In genomic region chr22:42648017-42648367, GRCh38 we compare ENCODE assay signal across 8 cellular contexts. TPM values are rescaled to one million over a fixed set of nuclear protein-coding genes. Genes with fewer than 3 reads are reported as not detected.
DNase-seq lines count a peak whose midpoint lies in the region; ATAC-seq, FAIRE-seq and TF ChIP-seq lines count a peak whose summit lies in the region.

No MANE protein-coding gene starts in this region.

- TF ChIP-seq POLR2A in esophagus squamous epithelium (IDR thresholded peaks at IDR 0.05) = no peak

- 29 to 43% methylated on average over 2 to 3 of the region's 4 CpGs for WGBS in esophagus squamous epithelium, 2 donors
- WGBS in psoas muscle, 3 donors = 56 to 78% (median 61%) methylated on average over 4 of the region's 4 CpGs

- no peaks in the 10 kb centered on the region for H3K27me3 ChIP-seq in DOHH2 (ENCODE audit: control insufficient read depth, low read length)
- H3K27me3 ChIP-seq in esophagus squamous epithelium = no peaks in the 10 kb centered on the region
- no peaks in the 10 kb centered on the region for H3K27me3 ChIP-seq in psoas muscle (ENCODE audit: insufficient read depth in 3 of 3, low read length in 2 of 3)

- H3K4me2 ChIP-seq in DOHH2 (ENCODE audit: low read length) = peak overlapping the region; percentile 99

- H3K9me2 ChIP-seq in DOHH2 (replicated peaks; ENCODE audit: control insufficient read depth, low read length) = no peaks in the 10 kb centered on the region

- intact Hi-C loops in esophagus squamous epithelium (cut with DNase I) = no loop called here
- intact Hi-C loops in psoas muscle (cut with DNase I) = loop anchor here in 1 of 2 donors (2.0 to 5.0 kb wide), 2 partner anchors 27 to 49 kb away; no protein-coding TSS in a partner anchor

- H3K79me2 ChIP-seq in DOHH2 (ENCODE audit: control insufficient read depth, low read length) = peaks cover 63% of the 10 kb centered on the region

- H3K27ac ChIP-seq in DOHH2 (ENCODE audit: low read depth, low read length) = no peak overlapping the region
- H3K27ac ChIP-seq in SK-N-MC = no peak overlapping the region
- H3K27ac ChIP-seq in esophagus squamous epithelium = peak overlapping the region; percentile 92 to 99 (median 96)
- peak overlapping the region; percentile 96 for H3K27ac ChIP-seq in psoas muscle

- peaks cover 10% of the 10 kb centered on the region; the same call in 1 of the 2 replicates for H4K20me1 ChIP-seq in DOHH2 (ENCODE audit: control insufficient read depth, insufficient read depth, low read depth, low read length)

- no peaks in the 10 kb centered on the region for H3K9me3 ChIP-seq in DOHH2 (ENCODE audit: control insufficient read depth, insufficient read depth, low read length)
- no peaks in the 10 kb centered on the region for H3K9me3 ChIP-seq in SK-N-MC (ENCODE audit: low read depth, low read length)
- no peaks in the 10 kb centered on the region for H3K9me3 ChIP-seq in esophagus squamous epithelium
- no peaks in the 10 kb centered on the region for H3K9me3 ChIP-seq in psoas muscle

- H3F3A ChIP-seq in DOHH2 (ENCODE audit: control insufficient read depth, insufficient read depth) = no peaks in the 10 kb centered on the region

- peak overlapping the region; percentile 100 for H3K4me3 ChIP-seq in DOHH2 (ENCODE audit: low read length)
- peak overlapping the region; percentile 92 for H3K4me3 ChIP-seq in SK-N-MC
- H3K4me3 ChIP-seq in esophagus squamous epithelium = peak overlapping the region; percentile 69 to 100 (median 76)
- peak overlapping the region; percentile 96 for H3K4me3 ChIP-seq in psoas muscle

- ATAC-seq in psoas muscle = no peak
- ATAC-seq in HG03108 (IDR thresholded peaks at IDR 0.05; ENCODE audit: unreplicated experiment) = no peak
- ATAC-seq in HG03159 (IDR thresholded peaks at IDR 0.05; ENCODE audit: unreplicated experiment) = no peak

- peaks cover 64% of the 10 kb centered on the region for H3K4me1 ChIP-seq in DOHH2 (ENCODE audit: control insufficient read depth, low read length)
- H3K4me1 ChIP-seq in esophagus squamous epithelium = peaks cover 46 to 63% (median 58%) of the 10 kb centered on the region in 3 donors
- peaks cover 54% of the 10 kb centered on the region for H3K4me1 ChIP-seq in psoas muscle

- DNase-seq in SK-N-MC (ENCODE audit: low read depth, low spot score) (no peak), esophagus squamous epithelium (lab: John Stamatoyannopoulos, UW) (no peak), psoas muscle (no peak), GM20000 (ENCODE audit: low spot score) (no peak), D721Med (ENCODE audit: insufficient read length, low spot score) (no peak)

- no peak for FAIRE-seq in D721Med (lab: Jason Lieb, UNC)

- H3K36me3 ChIP-seq in DOHH2 (ENCODE audit: control insufficient read depth, low read length) = peaks cover 3% of the 10 kb centered on the region; the same call in 1 of the 2 replicates
- no peaks in the 10 kb centered on the region for H3K36me3 ChIP-seq in SK-N-MC (ENCODE audit: insufficient read depth, low read length)
- no peaks in the 10 kb centered on the region for H3K36me3 ChIP-seq in esophagus squamous epithelium
- H3K36me3 ChIP-seq in psoas muscle (ENCODE audit: insufficient read depth in 1 of 2, low read depth in 1 of 2) = no peaks in the 10 kb centered on the region

- H3K9ac ChIP-seq in SK-N-MC (ENCODE audit: insufficient read length) = peak overlapping the region; percentile 90

- TF ChIP-seq CTCF in DOHH2 (IDR thresholded peaks at IDR 0.05; ENCODE audit: low read depth, low read length, poor library complexity, severe bottlenecking) (no peak), esophagus squamous epithelium (IDR thresholded peaks at IDR 0.05) (no peak), psoas muscle (IDR thresholded peaks at IDR 0.05) (no peak), GM20000 (IDR thresholded peaks at IDR 0.05; ENCODE audit: extremely low read depth, missing control alignments) (no peak), D721Med (IDR thresholded peaks at IDR 0.05; ENCODE audit: insufficient read depth, missing control alignments) (no peak)

RNA-seq across cellular contexts. Expression of gene CYB5R3, which starts 1.2 kb away (rescaled TPM):
- total RNA-seq in esophagus squamous epithelium = 10 to 100 TPM; 49.5 to 81.6 (median 71.7) TPM
- 100 to 1,000 TPM; 120 to 208 (median 176) TPM for total RNA-seq in psoas muscle
- polyA plus RNA-seq in psoas muscle = 100 to 1,000 TPM; 130 to 230 (median 162) TPM

RNA-seq across cellular contexts. Expression of gene ATP5MGL, which starts 7.6 kb away (rescaled TPM):
- total RNA-seq in esophagus squamous epithelium (under 1 TPM in 1 of 4 donors, not detected in 3; 0.76 TPM), psoas muscle (under 1 TPM in 3 of 4 donors, not detected in 1; 0.50 to 0.57 (median 0.55) TPM)
- polyA plus RNA-seq in psoas muscle = under 1 TPM in 1 of 3 donors, not detected in 2; 0.04 TPM

RNA-seq across cellular contexts. Expression of gene POLDIP3, which starts 33.3 kb away (rescaled TPM):
- total RNA-seq in esophagus squamous epithelium = 10 to 100 TPM; 23.3 to 33.0 (median 28.0) TPM
- 10 to 100 TPM; 30.6 to 47.1 (median 34.9) TPM for total RNA-seq in psoas muscle
- 10 to 100 TPM; 25.0 to 33.7 (median 26.5) TPM for polyA plus RNA-seq in psoas muscle

Comparison
In these comparisons a context has a peak if more than half of its experiments do, and no peak if none do; other contexts are left out.
1. H3K27ac ChIP-seq: peak in esophagus squamous epithelium (4 of 4) and psoas muscle (single experiment); none in DOHH2 (single experiment) and SK-N-MC (single experiment).
2. Peak in every context shown above with its lines, with median percentiles within 50 percentile points of each other: H3K4me3 ChIP-seq.